ENCODE assay signal across 8 cellular contexts in genomic region chr4:973431-974397, GRCh38. TPM values are rescaled to one million over a fixed set of nuclear protein-coding genes. Genes with fewer than 3 reads are reported as not detected.
DNase-seq lines count a peak whose midpoint lies in the region; ATAC-seq lines count a peak whose summit lies in the region.

Gene DGKQ (minus strand): TSS chr4:973569. CDS start chr4:973482, 87 bp downstream.

- H2BK12ac ChIP-seq in mesenchymal stem cell (ENCODE audit: low read length in 2 of 2): peak within 1 kb of the TSS in 1 of 2 experiments; percentile 57

- peaks cover 31% of the 10 kb centered on the region for H3K79me1 ChIP-seq in mesenchymal stem cell (replicated peaks; ENCODE audit: low read length, poor library complexity, severe bottlenecking)

- DNase-seq in DMS153 treated with DMSO at 0.1 percent for 48 hours (lab: John Stamatoyannopoulos, UW; ENCODE audit: unreplicated experiment) (peak; percentile 13), DMS153 (lab: John Stamatoyannopoulos, UW) (no peak), NCI-H69 (lab: John Stamatoyannopoulos, UW) (peak; percentile 53), mesenchymal stem cell (peak; percentile 78)
- DNase-seq in activated CD8-positive, alpha-beta memory T cell treated with anti-CD3 and anti-CD28 coated beads for 24 hours: peak; percentile 95
- peak; percentile 80 to 87 (median 85) for DNase-seq in effector memory CD8-positive, alpha-beta T cell
- DNase-seq in stimulated activated CD4-positive, alpha-beta T cell treated with anti-CD3 and anti-CD28 coated beads, TNF-alpha, amount 100 ng/mL, for 48 hours (ENCODE audit: low read depth in 3 of 3): peak; percentile 64 to 84 (median 79)

- H3K36me3 ChIP-seq in mesenchymal stem cell (ENCODE audit: control insufficient read depth in 1 of 2, insufficient read depth in 2 of 2, low read depth in 1 of 2, low read length in 2 of 2): peaks cover 6 to 17% of the 10 kb centered on the region in 2 experiments

- H3K4me3 Mint-ChIP-seq in effector memory CD8-positive, alpha-beta T cell: peak within 1 kb of the TSS; percentile 45 to 54

- H2BK120ac ChIP-seq in mesenchymal stem cell (ENCODE audit: low read depth, low read length): no peak within 1 kb of the TSS

- H3K27ac ChIP-seq in mesenchymal stem cell (ENCODE audit: low read length, poor library complexity, severe bottlenecking): no peak within 1 kb of the TSS

- H3K27me3 ChIP-seq in mesenchymal stem cell (ENCODE audit: control insufficient read depth in 1 of 2, insufficient read depth in 1 of 2, low read length in 2 of 2): no peaks in the 10 kb centered on the region

- no peak within 1 kb of the TSS for H2AK5ac ChIP-seq in mesenchymal stem cell (ENCODE audit: low read length, severe bottlenecking)

- H3K4me1 Mint-ChIP-seq in effector memory CD8-positive, alpha-beta T cell (ENCODE audit: low read depth in 2 of 2): peaks cover 16 to 21% of the 10 kb centered on the region in 2 donors

- peak within 1 kb of the TSS; percentile 80 for H3K4me2 ChIP-seq in mesenchymal stem cell (ENCODE audit: low read length, poor library complexity, severe bottlenecking)

- H3K4me1 ChIP-seq in mesenchymal stem cell (ENCODE audit: control insufficient read depth, insufficient read depth, low read depth, low read length): peaks cover 24% of the 10 kb centered on the region

- peak within 1 kb of the TSS; percentile 85 for H4K8ac ChIP-seq in mesenchymal stem cell (ENCODE audit: low read length)

- H3K9me3 ChIP-seq in mesenchymal stem cell (ENCODE audit: control insufficient read depth, low read length): no peaks in the 10 kb centered on the region

- no peak within 1 kb of the TSS for H3K14ac ChIP-seq in mesenchymal stem cell (ENCODE audit: low read length in 2 of 2)

- peak within 1 kb of the TSS in 1 of 2 experiments; percentile 9 for H3K4ac ChIP-seq in mesenchymal stem cell (ENCODE audit: low read depth in 1 of 2, low read length in 2 of 2)

- peak; percentile 61 for ATAC-seq in HG02973 (IDR thresholded peaks at IDR 0.05; ENCODE audit: unreplicated experiment)
- peak; percentile 58 for ATAC-seq in effector memory CD8-positive, alpha-beta T cell (replicated peaks)

- H3K27ac Mint-ChIP-seq in effector memory CD8-positive, alpha-beta T cell: peak within 1 kb of the TSS; percentile 35 to 38

- peak within 1 kb of the TSS; percentile 61 for H4K91ac ChIP-seq in mesenchymal stem cell (ENCODE audit: low read length)

- no peaks in the 10 kb centered on the region for H3K9me3 Mint-ChIP-seq in effector memory CD8-positive, alpha-beta T cell

- peak within 1 kb of the TSS; percentile 64 to 70 for H3K18ac ChIP-seq in mesenchymal stem cell (ENCODE audit: low read depth in 1 of 2, low read length in 2 of 2)

- H2AFZ ChIP-seq in mesenchymal stem cell (ENCODE audit: low read depth, low read length): peak within 1 kb of the TSS; percentile 56

- H3K9ac ChIP-seq in mesenchymal stem cell (ENCODE audit: low read length): peak within 1 kb of the TSS; percentile 79

- H2BK15ac ChIP-seq in mesenchymal stem cell (ENCODE audit: low read depth, poor library complexity, severe bottlenecking): peak within 1 kb of the TSS; percentile 64

- no peak within 1 kb of the TSS for H2BK5ac ChIP-seq in mesenchymal stem cell (ENCODE audit: low read depth, low read length, poor library complexity, severe bottlenecking)

- H3K23ac ChIP-seq in mesenchymal stem cell (ENCODE audit: low read length in 2 of 2): no peak within 1 kb of the TSS

- H3K4me3 ChIP-seq in mesenchymal stem cell (ENCODE audit: insufficient read depth in 1 of 2, low read depth in 1 of 2, low read length in 2 of 2): peak within 1 kb of the TSS; percentile 85 to 86

- H3K27me3 Mint-ChIP-seq in effector memory CD8-positive, alpha-beta T cell: no peaks in the 10 kb centered on the region

- H3K36me3 Mint-ChIP-seq in effector memory CD8-positive, alpha-beta T cell (ENCODE audit: insufficient read depth): peaks cover 18% of the 10 kb centered on the region

- WGBS in mesenchymal stem cell: 52% methylated on average over 83 of the region's 123 CpGs

RNA-seq across cellular contexts. Expression of gene DGKQ, which starts in this region (rescaled TPM):
- polyA plus RNA-seq in mesenchymal stem cell (2013, experiment 1 of 2): 5.2 TPM
- polyA plus RNA-seq in mesenchymal stem cell (2013, experiment 2 of 2): 5.1 TPM
